Comparison of ENCODE assay signal across 8 cellular contexts in the genomic region with DNA sequence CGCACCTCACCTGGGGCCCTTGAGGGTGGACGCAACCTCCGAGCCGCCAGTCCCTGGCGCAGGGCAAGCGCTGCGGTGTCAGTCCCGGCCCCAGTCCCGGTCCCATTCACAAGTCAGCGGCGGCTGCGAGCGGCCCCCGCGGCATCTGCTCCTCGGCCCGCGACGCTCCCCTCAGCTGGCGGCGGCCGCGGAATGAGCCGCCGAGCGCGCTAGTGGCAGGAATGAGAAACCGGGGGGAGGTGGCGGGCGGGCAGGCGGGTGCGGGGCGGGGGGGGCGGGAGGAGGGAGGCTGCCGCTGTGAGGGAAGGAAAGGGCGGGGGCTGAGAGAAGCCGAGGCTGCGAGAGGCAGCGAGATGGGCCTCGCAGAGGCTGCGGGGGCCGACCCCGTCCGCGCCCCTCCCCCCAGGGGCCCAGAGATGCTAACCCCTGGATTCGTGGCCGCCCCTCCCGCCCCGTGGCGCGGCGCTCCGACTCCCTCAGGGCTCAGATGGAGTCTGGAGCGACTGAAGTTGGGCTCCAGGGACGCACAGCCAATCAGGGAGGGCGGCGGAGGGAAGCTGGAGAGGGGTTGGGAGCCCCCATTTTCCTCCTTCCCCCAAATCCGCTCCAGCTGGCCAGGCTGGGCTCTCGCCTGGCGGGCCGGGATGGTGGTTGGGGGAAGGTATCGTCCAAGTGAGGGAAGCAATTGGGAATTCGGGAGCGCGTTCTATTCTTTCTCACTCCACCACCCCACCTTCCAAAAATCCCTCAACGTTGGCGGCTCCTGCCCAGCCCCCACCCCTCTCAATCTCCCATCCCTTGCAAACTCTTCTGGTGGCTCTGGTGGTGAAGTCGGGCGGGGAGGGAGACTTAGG. TPM values are rescaled to one million over a fixed set of nuclear protein-coding genes. Genes with fewer than 3 reads are reported as not detected.
DNase-seq lines count a peak whose midpoint lies in the region; ATAC-seq, FAIRE-seq and TF ChIP-seq lines count a peak whose summit lies in the region.

A gene with protein sequence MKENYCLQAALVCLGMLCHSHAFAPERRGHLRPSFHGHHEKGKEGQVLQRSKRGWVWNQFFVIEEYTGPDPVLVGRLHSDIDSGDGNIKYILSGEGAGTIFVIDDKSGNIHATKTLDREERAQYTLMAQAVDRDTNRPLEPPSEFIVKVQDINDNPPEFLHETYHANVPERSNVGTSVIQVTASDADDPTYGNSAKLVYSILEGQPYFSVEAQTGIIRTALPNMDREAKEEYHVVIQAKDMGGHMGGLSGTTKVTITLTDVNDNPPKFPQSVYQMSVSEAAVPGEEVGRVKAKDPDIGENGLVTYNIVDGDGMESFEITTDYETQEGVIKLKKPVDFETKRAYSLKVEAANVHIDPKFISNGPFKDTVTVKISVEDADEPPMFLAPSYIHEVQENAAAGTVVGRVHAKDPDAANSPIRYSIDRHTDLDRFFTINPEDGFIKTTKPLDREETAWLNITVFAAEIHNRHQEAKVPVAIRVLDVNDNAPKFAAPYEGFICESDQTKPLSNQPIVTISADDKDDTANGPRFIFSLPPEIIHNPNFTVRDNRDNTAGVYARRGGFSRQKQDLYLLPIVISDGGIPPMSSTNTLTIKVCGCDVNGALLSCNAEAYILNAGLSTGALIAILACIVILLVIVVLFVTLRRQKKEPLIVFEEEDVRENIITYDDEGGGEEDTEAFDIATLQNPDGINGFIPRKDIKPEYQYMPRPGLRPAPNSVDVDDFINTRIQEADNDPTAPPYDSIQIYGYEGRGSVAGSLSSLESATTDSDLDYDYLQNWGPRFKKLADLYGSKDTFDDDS (minus strand): TSS at position 194 of the 854 bp plus-strand sequence. CDS start 117,194 bp downstream, outside the sequence.

- no peak for TF ChIP-seq CTCF in astrocyte (IDR thresholded peaks at IDR 0.05; ENCODE audit: insufficient read depth, low read depth, low read length)
- TF ChIP-seq CTCF in retinal pigment epithelial cell (conservative IDR thresholded peaks at IDR 0.05; ENCODE audit: low read depth, low read length): no peak
- TF ChIP-seq CTCF in PC-9 (conservative IDR thresholded peaks at IDR 0.05): no peak

- DNase-seq in G401 (ENCODE audit: low spot score): peak; percentile 34
- peak; percentile 82 for DNase-seq in astrocyte (ENCODE audit: low read depth)
- DNase-seq in hypothalamus (lab: John Stamatoyannopoulos, UW): peak in 38 of 51 donors; percentile 23 to 87 (median 61)
- DNase-seq in retinal pigment epithelial cell (ENCODE audit: low read depth): no peak
- no peak for DNase-seq in NOMO-1 treated with dmso at 0.1 percent for 144 hours (lab: John Stamatoyannopoulos, UW; ENCODE audit: unreplicated experiment)
- DNase-seq in PC-9: no peak

- peak within 1 kb of the TSS; percentile 93 for H3K4me3 Mint-ChIP-seq in astrocyte (ENCODE audit: unreplicated experiment)

- H3K4me1 Mint-ChIP-seq in astrocyte (ENCODE audit: low read depth, unreplicated experiment): peaks cover 29% of the 10 kb centered on the region

- H3K27ac Mint-ChIP-seq in astrocyte (ENCODE audit: unreplicated experiment): peak within 1 kb of the TSS; percentile 98

- no peaks in the 10 kb centered on the region for H3K9me3 Mint-ChIP-seq in astrocyte (ENCODE audit: unreplicated experiment)

- H3K9me3 ChIP-seq in astrocyte (ENCODE audit: insufficient read depth, low read depth, low read length): no peaks in the 10 kb centered on the region
- no peaks in the 10 kb centered on the region for H3K9me3 ChIP-seq in PC-9 (ENCODE audit: insufficient read depth, low read depth)

- no peak for FAIRE-seq in astrocyte (lab: Jason Lieb, UNC)

- peaks cover 36% of the 10 kb centered on the region for H4K20me1 ChIP-seq in astrocyte (ENCODE audit: insufficient read depth, low read length)
- no peaks in the 10 kb centered on the region for H4K20me1 ChIP-seq in PC-9 (ENCODE audit: insufficient read depth)

- H3K4me3 ChIP-seq in astrocyte (ENCODE audit: insufficient read depth, low read depth, low read length): peak within 1 kb of the TSS; percentile 85
- peak within 1 kb of the TSS; percentile 74 for H3K4me3 ChIP-seq in retinal pigment epithelial cell (ENCODE audit: low read length)
- H3K4me3 ChIP-seq in PC-9: no peak within 1 kb of the TSS

- no peaks in the 10 kb centered on the region for H3F3A ChIP-seq in PC-9 (ENCODE audit: insufficient read depth, low read depth)

- H3K4me2 ChIP-seq in astrocyte (ENCODE audit: low read length) (peak within 1 kb of the TSS; percentile 91), PC-9 (no peak within 1 kb of the TSS)

- BruUV-seq in PC-9 (replicated peaks; lab: Mats Ljungman, UMichigan): no TSS peak

- H3K36me3 Mint-ChIP-seq in astrocyte (ENCODE audit: low read depth, unreplicated experiment): peaks cover 2% of the 10 kb centered on the region

- peaks cover 75% of the 10 kb centered on the region for H3K79me2 ChIP-seq in astrocyte (ENCODE audit: insufficient read depth, low read length)
- H3K79me2 ChIP-seq in PC-9 (ENCODE audit: low read depth): no peaks in the 10 kb centered on the region

- peak within 1 kb of the TSS; percentile 98 for H3K9ac ChIP-seq in astrocyte (ENCODE audit: low read length)

- intact Hi-C loops in PC-9 (cut with micrococcal nuclease; ENCODE audit: unreplicated experiment): no loop called here

- ATAC-seq in GM18873 (IDR thresholded peaks at IDR 0.05; ENCODE audit: low FRiP score, unreplicated experiment) (no peak), HG02938 (IDR thresholded peaks at IDR 0.05; ENCODE audit: unreplicated experiment) (no peak)

- H3K27ac ChIP-seq in astrocyte (ENCODE audit: low read depth, low read length) (peak within 1 kb of the TSS; percentile 93), PC-9 (no peak within 1 kb of the TSS)

- POLR2A ChIA-PET in PC-9 (lab: Charles Lee; ENCODE audit: unreplicated experiment): no interaction called here

- H3K27me3 ChIP-seq in astrocyte (ENCODE audit: insufficient read depth, low read length) (no peaks in the 10 kb centered on the region), PC-9 (ENCODE audit: insufficient read depth, low read depth) (no peaks in the 10 kb centered on the region)

- H2AFZ ChIP-seq in astrocyte (ENCODE audit: low read depth, low read length) (peak within 1 kb of the TSS; percentile 77), PC-9 (no peak within 1 kb of the TSS)

- in situ Hi-C loops in G401 (cut with HindIII; ENCODE audit: low sequenced_read_pairs): no loop called here

- H3K4me1 ChIP-seq in astrocyte (ENCODE audit: insufficient read depth, low read length) (peaks cover 36% of the 10 kb centered on the region), PC-9 (replicated peaks; ENCODE audit: insufficient read depth) (no peaks in the 10 kb centered on the region)

- CTCF ChIA-PET in PC-9 (lab: Charles Lee): no interaction called here

- H3K9me2 ChIP-seq in PC-9 (ENCODE audit: insufficient read depth): no peaks in the 10 kb centered on the region; the same call in 1 of the 2 replicates

- H3K36me3 ChIP-seq in astrocyte (ENCODE audit: insufficient read depth, low read length): peaks cover 1% of the 10 kb centered on the region
- H3K36me3 ChIP-seq in PC-9 (ENCODE audit: low read depth): no peaks in the 10 kb centered on the region

- H3K27me3 Mint-ChIP-seq in astrocyte (ENCODE audit: low read depth, unreplicated experiment): no peaks in the 10 kb centered on the region

RNA-seq across cellular contexts. Expression of the gene that starts here (rescaled TPM):
- total RNA-seq in G401 (2014; rRNA removed; shearing (Covaris generic)): not detected in 2 replicates
- total RNA-seq in astrocyte (313 and 509 TPM in 2 replicates), PC-9 (2021) (not detected in 2 replicates)

Comparison
In these comparisons a context has a peak if more than half of its experiments do, and no peak if none do; other contexts are left out.
1. RNA of the gene that starts here (total RNA-seq): 313 to 509 TPM in astrocyte; not detected in PC-9 and not detected in G401; every median in the first group is over 100 times any median in the second.
2. Peak in DNase-seq in G401; RNA of the gene not detected or under 1 TPM.
3. DNase-seq: peak in astrocyte (single experiment) and hypothalamus (38 of 51); none in retinal pigment epithelial cell (single experiment), NOMO-1 treated with dmso at 0.1 percent for 144 hours (single experiment) and PC-9 (0 of 2).